Comparison of ENCODE assay signal across 9 cellular contexts in the genomic region with DNA sequence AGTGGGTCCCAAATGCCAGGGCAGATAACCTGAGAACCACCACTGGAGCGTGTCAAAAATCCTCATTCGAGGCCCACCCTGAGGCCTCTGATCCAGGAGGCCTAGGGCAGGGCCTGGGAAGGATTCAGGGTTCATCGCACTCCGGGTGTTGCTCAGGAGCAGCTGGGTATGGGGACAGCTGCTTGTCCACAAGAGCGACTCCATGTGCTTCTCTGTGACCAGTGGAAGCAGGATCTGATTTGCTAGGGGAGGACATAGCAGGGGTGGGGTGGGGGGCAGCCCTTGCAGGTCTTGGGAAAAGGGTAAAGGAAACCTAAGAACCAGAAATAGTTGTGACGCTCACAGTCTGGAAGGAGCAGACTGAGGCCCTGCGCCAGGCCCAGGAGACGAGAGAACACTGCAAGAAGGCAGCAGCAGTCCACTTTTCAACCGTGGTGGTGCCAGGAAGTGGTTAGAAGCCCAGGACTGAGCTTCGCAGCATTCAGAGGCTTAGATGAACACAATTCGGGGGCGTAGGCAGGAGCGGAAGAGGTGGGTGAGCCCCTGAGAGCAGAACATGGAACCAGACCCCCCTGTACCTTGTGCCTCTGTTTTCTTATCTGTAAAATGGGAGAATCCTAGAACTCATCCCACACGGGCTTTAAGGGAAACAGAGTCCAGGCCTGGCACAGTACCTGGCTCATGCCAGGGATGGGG. TPM values are rescaled to one million over a fixed set of nuclear protein-coding genes. Genes with fewer than 3 reads are reported as not detected.
DNase-seq lines count a peak whose midpoint lies in the region; ATAC-seq and TF ChIP-seq lines count a peak whose summit lies in the region.
"Had no signal": no experiment of that assay in that cellular context is flagged by ENCODE, and none has a peak within 500 bp of the region (broad histone marks: within the 10 kb centered on the region; RNA-seq: fewer than 3 reads in every experiment).

No MANE protein-coding gene starts in this region.

- TF ChIP-seq POLR2A in breast epithelium (IDR thresholded peaks at IDR 0.05) = no peak

- H3K4me1 ChIP-seq in breast epithelium = peaks cover 0 to 8% of the 10 kb centered on the region in 2 donors

- H3K4me3 ChIP-seq in breast epithelium = no peak overlapping the region
- H3K4me3 ChIP-seq: tibial nerve had no signal

- peak overlapping the region; percentile 75 for H3K27ac Mint-ChIP-seq in MCF 10A (ENCODE audit: low read depth, unreplicated experiment)
- H3K27ac Mint-ChIP-seq in activated CD8-positive, alpha-beta memory T cell treated with anti-CD3 and anti-CD28 coated beads, Interleukin-2, amount 10 ng/mL, durations not matched to agents 7 days and 5 days = peak overlapping the region; percentile 77

- no peak for TF ChIP-seq CTCF in MCF 10A (IDR thresholded peaks at IDR 0.05; ENCODE audit: unreplicated experiment)
- no peak for TF ChIP-seq CTCF in breast epithelium (IDR thresholded peaks at IDR 0.05)

- POLR2A ChIA-PET in MCF 10A (lab: Yijun Ruan, JAX) = no interaction called here

- peaks cover 23% of the 10 kb centered on the region for H3K4me1 Mint-ChIP-seq in MCF 10A (ENCODE audit: insufficient read depth, unreplicated experiment)
- H3K4me1 Mint-ChIP-seq in activated CD8-positive, alpha-beta memory T cell treated with anti-CD3 and anti-CD28 coated beads, Interleukin-2, amount 10 ng/mL, durations not matched to agents 7 days and 5 days = peaks cover 70% of the 10 kb centered on the region

- DNase-seq in MCF 10A (ENCODE audit: unreplicated experiment) (no peak), breast epithelium (ENCODE audit: low spot score in 2 of 2) (no peak), SIG-M5 (lab: John Stamatoyannopoulos, UW) (no peak), RPMI8226 (no peak)
- peak; percentile 83 for DNase-seq in activated CD8-positive, alpha-beta memory T cell treated with anti-CD3 and anti-CD28 coated beads, Interleukin-2, amount 10 ng/mL, durations not matched to agents 7 days and 5 days
- peak; percentile 69 for DNase-seq in stimulated activated naive CD8-positive, alpha-beta T cell treated with anti-CD3 and anti-CD28 coated beads, Interleukin-15, Interleukin-2, amounts not matched to agents 100 U/mL and 50 U/mL, for 24 hours

- no TSS peak for BruUV-seq in MCF 10A (replicated peaks; lab: Mats Ljungman, UMichigan)

- peak; percentile 72 for ATAC-seq in activated CD8-positive, alpha-beta memory T cell treated with anti-CD3 and anti-CD28 coated beads, Interleukin-2, amount 10 ng/mL, durations not matched to agents 7 days and 5 days
- ATAC-seq in stimulated activated naive CD8-positive, alpha-beta T cell treated with anti-CD3 and anti-CD28 coated beads, Interleukin-15, Interleukin-2, amounts not matched to agents 100 U/mL and 50 U/mL, for 24 hours = peak; percentile 48
- ATAC-seq in GM21717 (IDR thresholded peaks at IDR 0.05; ENCODE audit: unreplicated experiment) = no peak

- H3K36me3 ChIP-seq in breast epithelium = no peaks in the 10 kb centered on the region
- H3K36me3 ChIP-seq: tibial nerve had no signal

- no peaks in the 10 kb centered on the region for H3K9me3 ChIP-seq in breast epithelium
- H3K9me3 ChIP-seq: tibial nerve had no signal

- H3K27ac ChIP-seq in breast epithelium = peak overlapping the region in 1 of 2 donors; percentile 61
- peak overlapping the region; percentile 38 for H3K27ac ChIP-seq in layer of hippocampus (ENCODE audit: low read depth, low read length)

- intact Hi-C loops in MCF 10A (cut with micrococcal nuclease) (no loop called here), breast epithelium (cut with DNase I; ENCODE audit: low total_unique reads) (no loop called here)

- no peaks in the 10 kb centered on the region for H3K9me3 Mint-ChIP-seq in MCF 10A (ENCODE audit: unreplicated experiment)
- no peaks in the 10 kb centered on the region for H3K9me3 Mint-ChIP-seq in activated CD8-positive, alpha-beta memory T cell treated with anti-CD3 and anti-CD28 coated beads, Interleukin-2, amount 10 ng/mL, durations not matched to agents 7 days and 5 days (ENCODE audit: low read depth)

- peaks cover 5% of the 10 kb centered on the region for H3K36me3 Mint-ChIP-seq in MCF 10A (ENCODE audit: insufficient read depth, unreplicated experiment)
- peaks cover 7% of the 10 kb centered on the region for H3K36me3 Mint-ChIP-seq in activated CD8-positive, alpha-beta memory T cell treated with anti-CD3 and anti-CD28 coated beads, Interleukin-2, amount 10 ng/mL, durations not matched to agents 7 days and 5 days

- H3K27me3 ChIP-seq in breast epithelium = no peaks in the 10 kb centered on the region
- H3K27me3 ChIP-seq in layer of hippocampus (ENCODE audit: control insufficient read depth, insufficient read depth, low read length) = no peaks in the 10 kb centered on the region
- H3K27me3 ChIP-seq: tibial nerve had no signal

- CTCF ChIA-PET in MCF 10A (lab: Yijun Ruan, JAX) = interaction anchor here (0.7 kb wide), 1 partner anchor 32 kb away, joined by 3 read pairs; no protein-coding TSS in a partner anchor
- CTCF ChIA-PET in activated CD8-positive, alpha-beta memory T cell treated with anti-CD3 and anti-CD28 coated beads, Interleukin-2, amount 10 ng/mL, durations not matched to agents 7 days and 5 days (lab: Charles Lee) = interaction anchor here (1.0 to 5.3 kb wide), 5 partner anchors 15 to 57 kb away, joined by 3 to 24 read pairs (median 3); no protein-coding TSS in a partner anchor

- H3K27me3 Mint-ChIP-seq in MCF 10A (ENCODE audit: insufficient read depth, unreplicated experiment) = no peaks in the 10 kb centered on the region
- no peaks in the 10 kb centered on the region for H3K27me3 Mint-ChIP-seq in activated CD8-positive, alpha-beta memory T cell treated with anti-CD3 and anti-CD28 coated beads, Interleukin-2, amount 10 ng/mL, durations not matched to agents 7 days and 5 days

- no peak overlapping the region for H3K4me3 Mint-ChIP-seq in MCF 10A (ENCODE audit: unreplicated experiment)
- H3K4me3 Mint-ChIP-seq in activated CD8-positive, alpha-beta memory T cell treated with anti-CD3 and anti-CD28 coated beads, Interleukin-2, amount 10 ng/mL, durations not matched to agents 7 days and 5 days = peak overlapping the region; percentile 13

RNA-seq across cellular contexts. Expression of a gene that starts 33.7 kb away (rescaled TPM):
- total RNA-seq in MCF 10A (2022) (84.7 and 133 TPM in 2 replicates), breast epithelium (10 to 100 TPM; 27.8 to 91.7 (median 42.9) TPM)
- 100 to 1,000 TPM in 1 of 2 experiments, 10 to 100 TPM in 1; 96.1 to 103 TPM for total RNA-seq in activated CD8-positive, alpha-beta memory T cell treated with anti-CD3 and anti-CD28 coated beads, Interleukin-2, amount 10 ng/mL, durations not matched to agents 7 days and 5 days

Comparison
In these comparisons a context has a peak if more than half of its experiments do, and no peak if none do; other contexts are left out.
1. DNase-seq: peak in activated CD8-positive, alpha-beta memory T cell treated with anti-CD3 and anti-CD28 coated beads, Interleukin-2, amount 10 ng/mL, durations not matched to agents 7 days and 5 days (single experiment) and stimulated activated naive CD8-positive, alpha-beta T cell treated with anti-CD3 and anti-CD28 coated beads, Interleukin-15, Interleukin-2, amounts not matched to agents 100 U/mL and 50 U/mL, for 24 hours (single experiment); none in MCF 10A (single experiment), breast epithelium (0 of 2), SIG-M5 (single experiment) and RPMI8226 (single experiment).